8 cellular contexts compared by ENCODE assay signal in genomic region chr1:42682739-42683529, GRCh38. TPM values are rescaled to one million over a fixed set of nuclear protein-coding genes. Genes with fewer than 3 reads are reported as not detected.
DNase-seq lines count a peak whose midpoint lies in the region; ATAC-seq and TF ChIP-seq lines count a peak whose summit lies in the region.

No MANE protein-coding gene starts in this region.

- H3K4me1 ChIP-seq in endodermal cell (ENCODE audit: control insufficient read depth, insufficient read depth, low read length) = peaks cover 21% of the 10 kb centered on the region

- H3K36me3 ChIP-seq in endodermal cell (ENCODE audit: control insufficient read depth, insufficient read depth, low read length) = peaks cover 38% of the 10 kb centered on the region

- peak; percentile 46 for ATAC-seq in HG03025 (IDR thresholded peaks at IDR 0.05; ENCODE audit: low FRiP score, unreplicated experiment)

- peak overlapping the region; percentile 12 for H3K27ac ChIP-seq in endodermal cell (ENCODE audit: low read depth, low read length)

- H3K27ac Mint-ChIP-seq in endodermal cell (peak overlapping the region; percentile 83), mesothelial cell of epicardium (peak overlapping the region; percentile 93)

- H3K9me3 Mint-ChIP-seq in endodermal cell (no peaks in the 10 kb centered on the region), mesothelial cell of epicardium (no peaks in the 10 kb centered on the region)

- H3K4me3 Mint-ChIP-seq in endodermal cell (peak overlapping the region; percentile 89), mesothelial cell of epicardium (peak overlapping the region; percentile 90)

- H3K9ac ChIP-seq in endodermal cell (ENCODE audit: extremely low read depth, low read length, poor library complexity, severe bottlenecking) = peak overlapping the region; percentile 51

- H3K36me3 Mint-ChIP-seq in endodermal cell (ENCODE audit: low read depth) (peaks cover 32% of the 10 kb centered on the region), mesothelial cell of epicardium (no peaks in the 10 kb centered on the region)

- peak; percentile 71 for DNase-seq in NK-92 treated with Interleukin-12 subunit alpha and Interleukin-12 subunit beta, amount 100 ng/mL, for 24 hours (lab: John Stamatoyannopoulos, UW)
- DNase-seq in NK-92 (lab: John Stamatoyannopoulos, UW; ENCODE audit: unreplicated experiment) = no peak
- DNase-seq in NCI-H748 treated with DMSO at 0.1 percent for 48 hours (lab: John Stamatoyannopoulos, UW) = peak; percentile 99
- peak; percentile 10 to 44 (median 37) for DNase-seq in activated CD8-positive, alpha-beta memory T cell treated with anti-CD3 and anti-CD28 coated beads for 48 hours (ENCODE audit: low read depth in 2 of 3, low spot score in 2 of 3)
- peak; percentile 69 for DNase-seq in endodermal cell
- DNase-seq in mesothelial cell of epicardium (ENCODE audit: low spot score in 2 of 2, unreplicated experiment in 2 of 2) = peak; percentile 51 to 65
- DNase-seq in stimulated activated CD8-positive, alpha-beta memory T cell treated with anti-CD3 and anti-CD28 coated beads, Interleukin-15, amount 100 ng/mL, for 4 hours (ENCODE audit: low read depth in 2 of 2) = peak; percentile 36 to 41

- peak overlapping the region; percentile 89 for H3K4me3 ChIP-seq in endodermal cell (ENCODE audit: low read length)

- H3K27me3 ChIP-seq in endodermal cell (ENCODE audit: control insufficient read depth, insufficient read depth, low read length, poor library complexity, severe bottlenecking) = no peaks in the 10 kb centered on the region

- no peaks in the 10 kb centered on the region for H3K9me3 ChIP-seq in endodermal cell (ENCODE audit: control insufficient read depth, low read length)

- 0% methylated on average over 6 to 103 of the region's 103 CpGs for WGBS in endodermal cell (ENCODE audit: insufficient coverage in 1 of 2, insufficient read length in 1 of 2), 2 experiments

- H3K27me3 Mint-ChIP-seq in endodermal cell (ENCODE audit: insufficient read depth) (no peaks in the 10 kb centered on the region), mesothelial cell of epicardium (ENCODE audit: low read depth) (no peaks in the 10 kb centered on the region)

- H3K4me1 Mint-ChIP-seq in endodermal cell (peaks cover 47% of the 10 kb centered on the region), mesothelial cell of epicardium (peaks cover 53% of the 10 kb centered on the region)

- TF ChIP-seq CTCF in endodermal cell (conservative IDR thresholded peaks at IDR 0.05) (peak; percentile 0), mesothelial cell of epicardium (IDR thresholded peaks at IDR 0.05; ENCODE audit: unreplicated experiment) (no peak)

RNA-seq across cellular contexts. Expression of gene YBX1, which starts 0.7 kb away (rescaled TPM):
- total RNA-seq in endodermal cell (100 to 1,000 TPM; 655 to 668 TPM), mesothelial cell of epicardium (405 to 423 TPM (median 411 TPM) in 3 replicates)
- 1,068 TPM for polyA plus RNA-seq in endodermal cell (2013, experiment 1 of 2)
- polyA plus RNA-seq in endodermal cell (2013, experiment 2 of 2) = 1,071 TPM

RNA-seq across cellular contexts. Expression of gene PPIH, which starts 24.7 kb away (rescaled TPM):
- total RNA-seq in endodermal cell = 10 to 100 TPM; 63.3 to 73.2 TPM
- polyA plus RNA-seq in endodermal cell (2013, experiment 1 of 2) = 48.6 TPM
- 50.8 TPM for polyA plus RNA-seq in endodermal cell (2013, experiment 2 of 2)
- 42.5 to 44.1 TPM (median 43.3 TPM) in 3 replicates for total RNA-seq in mesothelial cell of epicardium

RNA-seq across cellular contexts. Expression of gene CLDN19, which starts 57.1 kb away (rescaled TPM):
- 10 to 100 TPM; 31.6 to 32.6 TPM for total RNA-seq in endodermal cell
- 7.2 TPM for polyA plus RNA-seq in endodermal cell (2013, experiment 1 of 2)
- 7.2 TPM for polyA plus RNA-seq in endodermal cell (2013, experiment 2 of 2)
- total RNA-seq in mesothelial cell of epicardium = 1.6 to 1.7 TPM (median 1.6 TPM) in 3 replicates

Comparison
In these comparisons a context has a peak if more than half of its experiments do, and no peak if none do; other contexts are left out.
1. RNA of gene CLDN19, which starts 57.1 kb away (total RNA-seq): 31.6 to 32.6 TPM in endodermal cell; 1.6 to 1.7 TPM in mesothelial cell of epicardium; every median in the first group is over 10 times any median in the second.